19 cellular contexts compared by ENCODE assay signal in genomic region chr5:95941756-95942155, GRCh38. TPM values are rescaled to one million over a fixed set of nuclear protein-coding genes. Genes with fewer than 3 reads are reported as not detected.
DNase-seq lines count a peak whose midpoint lies in the region; ATAC-seq, FAIRE-seq and TF ChIP-seq lines count a peak whose summit lies in the region.
"Had no signal": no experiment of that assay in that cellular context is flagged by ENCODE, and none has a peak within 500 bp of the region (broad histone marks: within the 10 kb centered on the region; RNA-seq: fewer than 3 reads in every experiment).

No MANE protein-coding gene starts in this region.

- DNase-seq in GM23248 (no peak), NCI-H2227 treated with DMSO at 0.1 percent for 48 hours (lab: John Stamatoyannopoulos, UW) (peak; percentile 59), endodermal cell (no peak), nephron progenitor cell (no peak), MM.1S (no peak), GM12892 (ENCODE audit: insufficient read length) (no peak), NCI-H1694 (lab: John Stamatoyannopoulos, UW) (no peak)
- DNase-seq: activated CD8-positive, alpha-beta memory T cell treated with anti-CD3 and anti-CD28 coated beads for 24 hours; AML-193; DMS 273 treated with DMSO at 0.1 percent for 48 hours; NCI-H1092 treated with DMSO at 0.1 percent for 48 hours; NCI-H345; occipital lobe; stimulated activated naive CD8-positive, alpha-beta T cell treated with anti-CD3 and anti-CD28 coated beads, Interleukin-15, Interleukin-2, amounts not matched to agents 100 U/mL and 50 U/mL, for 24 hours; SW 1271 had no signal

- peaks cover 47% of the 10 kb centered on the region for H3K4me1 Mint-ChIP-seq in endodermal cell
- H3K4me1 Mint-ChIP-seq in nephron progenitor cell: peaks cover 49% of the 10 kb centered on the region

- H3K27ac Mint-ChIP-seq in endodermal cell: peak overlapping the region; percentile 89
- H3K27ac Mint-ChIP-seq in nephron progenitor cell: peak overlapping the region; percentile 77
- H3K27ac Mint-ChIP-seq: memory B cell had no signal

- H3K4me3 Mint-ChIP-seq in endodermal cell: no peak overlapping the region
- H3K4me3 Mint-ChIP-seq in nephron progenitor cell: peak overlapping the region; percentile 10
- H3K4me3 Mint-ChIP-seq: memory B cell had no signal

- H3K4me2 ChIP-seq in GM23248 (ENCODE audit: unreplicated experiment): peak overlapping the region; percentile 62
- no peak overlapping the region for H3K4me2 ChIP-seq in MM.1S (ENCODE audit: low read depth, low read length)

- H3K36me3 ChIP-seq in GM23248 (ENCODE audit: low read depth) (peaks cover 79% of the 10 kb centered on the region), endodermal cell (ENCODE audit: control insufficient read depth, insufficient read depth, low read length) (peaks cover 42% of the 10 kb centered on the region), MM.1S (replicated peaks; ENCODE audit: insufficient read depth, low read length) (no peaks in the 10 kb centered on the region; the same call in 1 of the 2 replicates)

- TF ChIP-seq POLR2A in GM12892 (IDR thresholded peaks at IDR 0.05; ENCODE audit: low read depth, low read length): no peak

- H3K27me3 ChIP-seq in GM23248 (replicated peaks; ENCODE audit: insufficient read depth): no peaks in the 10 kb centered on the region
- no peaks in the 10 kb centered on the region for H3K27me3 ChIP-seq in endodermal cell (ENCODE audit: control insufficient read depth, insufficient read depth, low read length, poor library complexity, severe bottlenecking)
- no peaks in the 10 kb centered on the region for H3K27me3 ChIP-seq in MM.1S (replicated peaks; ENCODE audit: insufficient read depth, low read length)

- H3K79me2 ChIP-seq in GM23248 (ENCODE audit: insufficient read depth) (peaks cover 100% of the 10 kb centered on the region), MM.1S (ENCODE audit: low read length) (peaks cover 85% of the 10 kb centered on the region)

- H3F3A ChIP-seq in GM23248 (ENCODE audit: insufficient read depth) (peaks cover 93% of the 10 kb centered on the region), MM.1S (ENCODE audit: insufficient read depth, low read length) (no peaks in the 10 kb centered on the region)

- H3K27me3 Mint-ChIP-seq in endodermal cell (ENCODE audit: insufficient read depth) (no peaks in the 10 kb centered on the region), nephron progenitor cell (ENCODE audit: low read depth, poor library complexity) (no peaks in the 10 kb centered on the region)
- H3K27me3 Mint-ChIP-seq: memory B cell had no signal

- H3K36me3 Mint-ChIP-seq in endodermal cell (ENCODE audit: low read depth) (peaks cover 2% of the 10 kb centered on the region), nephron progenitor cell (ENCODE audit: low read depth) (peaks cover 33% of the 10 kb centered on the region)

- H3K9me2 ChIP-seq in GM23248 (ENCODE audit: insufficient read depth) (peaks cover 4% of the 10 kb centered on the region; the same call in 1 of the 2 replicates), MM.1S (replicated peaks; ENCODE audit: insufficient read depth, low read length) (no peaks in the 10 kb centered on the region)

- no peaks in the 10 kb centered on the region for H3K9me3 Mint-ChIP-seq in endodermal cell
- H3K9me3 Mint-ChIP-seq in nephron progenitor cell: no peaks in the 10 kb centered on the region
- H3K9me3 Mint-ChIP-seq: memory B cell had no signal

- TF ChIP-seq CTCF in endodermal cell (conservative IDR thresholded peaks at IDR 0.05) (no peak), nephron progenitor cell (IDR thresholded peaks at IDR 0.05) (no peak), MM.1S (IDR thresholded peaks at IDR 0.05; ENCODE audit: low read length) (no peak)

- H3K9me3 ChIP-seq in GM23248 (ENCODE audit: low read depth) (no peaks in the 10 kb centered on the region), endodermal cell (ENCODE audit: control insufficient read depth, low read length) (no peaks in the 10 kb centered on the region), MM.1S (replicated peaks; ENCODE audit: insufficient read depth, low read length) (no peaks in the 10 kb centered on the region)

- H4K20me1 ChIP-seq in GM23248 (ENCODE audit: insufficient read depth) (peaks cover 73% of the 10 kb centered on the region), MM.1S (ENCODE audit: insufficient read depth, low read length) (no peaks in the 10 kb centered on the region)

- no peak for FAIRE-seq in GM12892 (lab: Jason Lieb, UNC)
- FAIRE-seq: urothelium cell line had no signal

- H2AFZ ChIP-seq in GM23248: no peak overlapping the region
- H2AFZ ChIP-seq in MM.1S (ENCODE audit: low read length): no peak overlapping the region

- H3K4me3 ChIP-seq in GM23248: peak overlapping the region; percentile 22; the same call in 1 of the 2 replicates
- no peak overlapping the region for H3K4me3 ChIP-seq in endodermal cell (ENCODE audit: low read length)
- no peak overlapping the region for H3K4me3 ChIP-seq in MM.1S (ENCODE audit: low read length)

- ATAC-seq in HG03097 (IDR thresholded peaks at IDR 0.05; ENCODE audit: low FRiP score, unreplicated experiment): no peak
- ATAC-seq: stimulated activated naive CD8-positive, alpha-beta T cell treated with anti-CD3 and anti-CD28 coated beads, Interleukin-15, Interleukin-2, amounts not matched to agents 100 U/mL and 50 U/mL, for 24 hours had no signal

- in situ Hi-C loops in GM23248 (cut with MboI): no loop called here

- H3K27ac ChIP-seq in GM23248 (peak overlapping the region; percentile 15), endodermal cell (ENCODE audit: low read depth, low read length) (no peak overlapping the region), MM.1S (ENCODE audit: low read length) (no peak overlapping the region)
- H3K27ac ChIP-seq: VCaP had no signal

- no peak overlapping the region for H3K9ac ChIP-seq in GM23248
- no peak overlapping the region for H3K9ac ChIP-seq in endodermal cell (ENCODE audit: extremely low read depth, low read length, poor library complexity, severe bottlenecking)
- no peak overlapping the region for H3K9ac ChIP-seq in MM.1S (ENCODE audit: low read length)

- peaks cover 86% of the 10 kb centered on the region for H3K4me1 ChIP-seq in GM23248 (ENCODE audit: insufficient read depth)
- peaks cover 18% of the 10 kb centered on the region for H3K4me1 ChIP-seq in endodermal cell (ENCODE audit: control insufficient read depth, insufficient read depth, low read length)
- H3K4me1 ChIP-seq in MM.1S (ENCODE audit: low read length): peaks cover 20% of the 10 kb centered on the region; the same call in 1 of the 2 replicates

RNA-seq across cellular contexts. Expression of gene ELL2, which starts 19.9 kb away (rescaled TPM):
- 228 and 243 TPM in 2 replicates for total RNA-seq in GM23248 (2014; rRNA removed; shearing (Covaris generic))
- polyA plus RNA-seq in GM23248 (2016; fragmentation: Nextera tagmentation; extraction: Ambion mirVana): 147 and 159 TPM in 2 replicates
- total RNA-seq in endodermal cell: 10 to 100 TPM; 28.6 to 44.1 TPM
- 16.7 TPM for polyA plus RNA-seq in endodermal cell (2013, experiment 1 of 2)
- 17.0 TPM for polyA plus RNA-seq in endodermal cell (2013, experiment 2 of 2)
- 42.1 TPM for polyA plus RNA-seq in GM12892 (2012; ENCODE audit: missing spikeins)
